In the genomic region with DNA sequence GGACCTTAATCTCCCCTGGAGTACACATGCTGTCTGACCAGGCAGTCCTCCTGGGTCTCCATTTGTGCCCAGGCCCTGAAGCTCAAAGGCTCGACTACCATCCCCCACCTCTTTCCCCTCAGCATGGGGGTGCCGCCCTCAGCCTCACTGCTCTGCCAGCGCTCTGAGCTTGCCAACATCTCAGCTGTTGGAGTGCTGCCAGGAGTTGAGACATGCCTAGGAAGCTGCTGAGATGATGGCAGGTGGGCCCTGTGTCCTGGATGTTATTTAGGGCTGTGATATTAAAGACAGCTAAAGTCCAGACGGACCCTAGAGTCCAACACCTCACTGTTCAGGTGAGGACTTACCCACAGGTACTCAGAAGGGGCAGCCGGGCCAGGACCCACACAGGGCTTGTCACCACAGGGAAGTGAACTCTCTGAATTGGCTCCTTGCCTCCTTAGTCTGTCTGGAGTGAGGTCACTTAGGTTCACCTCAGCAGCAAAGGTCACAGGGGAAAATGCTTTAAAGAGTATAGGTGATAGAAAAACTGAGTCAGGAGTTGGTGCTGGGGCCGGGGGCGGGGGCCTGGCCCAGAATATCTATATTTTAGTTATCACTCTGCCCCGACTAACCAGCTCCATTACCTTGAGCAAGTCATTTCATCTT, we compare ENCODE assay signal across 13 cellular contexts. TPM values are rescaled to one million over a fixed set of nuclear protein-coding genes. Genes with fewer than 3 reads are reported as not detected.
DNase-seq lines count a peak whose midpoint lies in the region; ATAC-seq and TF ChIP-seq lines count a peak whose summit lies in the region.
"Had no signal": no experiment of that assay in that cellular context is flagged by ENCODE, and none has a peak within 500 bp of the region (broad histone marks: within the 10 kb centered on the region; RNA-seq: fewer than 3 reads in every experiment).

No MANE protein-coding gene starts in this region.

- intact Hi-C loops in left ventricle myocardium superior (cut with micrococcal nuclease) = no loop called here

- no peaks in the 10 kb centered on the region for H3K36me3 ChIP-seq in BE2C

- no peak overlapping the region for H3K4me3 ChIP-seq in BE2C (ENCODE audit: low read depth, low read length)
- H3K4me3 ChIP-seq: GM23248 had no signal

- no peak for TF ChIP-seq CTCF in BE2C (IDR thresholded peaks at IDR 0.05; ENCODE audit: low read depth, low read length)

- ATAC-seq in left ventricle myocardium superior = peak; percentile 56
- ATAC-seq in HG02885 (IDR thresholded peaks at IDR 0.05; ENCODE audit: poor library complexity, unreplicated experiment) = no peak

- H3K9me3 ChIP-seq in BE2C = no peaks in the 10 kb centered on the region

- no peaks in the 10 kb centered on the region for H3K27me3 ChIP-seq in BE2C

- DNase-seq in BE2C = peak; percentile 52
- DNase-seq in GM03348 (ENCODE audit: low spot score) = peak; percentile 16
- DNase-seq in NCI-H510A (lab: John Stamatoyannopoulos, UW) = peak; percentile 42
- DNase-seq in left ventricle myocardium superior = peak; percentile 57
- no peak for DNase-seq in glomerular visceral epithelial cell (ENCODE audit: extremely low spot score)
- DNase-seq in NCI-H526 treated with DMSO at 0.1 percent for 48 hours (lab: John Stamatoyannopoulos, UW) = no peak
- DNase-seq in stimulated activated CD4-positive, alpha-beta T cell treated with anti-CD3 and anti-CD28 coated beads, Interleukin-2, amount 100 ng/mL, for 48 hours = no peak
- DNase-seq: activated CD4-positive, CD25-positive, alpha-beta regulatory T cell; GM23248; NCI-H226; stimulated activated CD4-positive, alpha-beta T cell treated with anti-CD3 and anti-CD28 coated beads, Interleukin-15, amount 100 ng/mL, for 24 hours had no signal

- H3K4me1 ChIP-seq in BE2C = peaks cover 36% of the 10 kb centered on the region

RNA-seq across cellular contexts. Expression of a gene that starts 19.7 kb away (rescaled TPM):
- 3.6 TPM for polyA plus RNA-seq in BE2C (2012; ENCODE audit: insufficient read depth, insufficient read length, low read depth)
- 4.7 TPM for total RNA-seq in left ventricle myocardium superior

RNA-seq across cellular contexts. Expression of a gene that starts 40.1 kb away (rescaled TPM):
- polyA plus RNA-seq in BE2C (2012; ENCODE audit: insufficient read depth, insufficient read length, low read depth) = 15.5 TPM
- total RNA-seq in left ventricle myocardium superior = not detected
- total RNA-seq: HT1080 had no signal

Comparison
In these comparisons a context has a peak if more than half of its experiments do, and no peak if none do; other contexts are left out.
1. DNase-seq: peak in BE2C (single experiment), GM03348 (single experiment), NCI-H510A (single experiment) and left ventricle myocardium superior (single experiment); none in glomerular visceral epithelial cell (single experiment), NCI-H526 treated with DMSO at 0.1 percent for 48 hours (single experiment) and stimulated activated CD4-positive, alpha-beta T cell treated with anti-CD3 and anti-CD28 coated beads, Interleukin-2, amount 100 ng/mL, for 48 hours (0 of 2).